8 cellular contexts compared by ENCODE assay signal in the genomic region with DNA sequence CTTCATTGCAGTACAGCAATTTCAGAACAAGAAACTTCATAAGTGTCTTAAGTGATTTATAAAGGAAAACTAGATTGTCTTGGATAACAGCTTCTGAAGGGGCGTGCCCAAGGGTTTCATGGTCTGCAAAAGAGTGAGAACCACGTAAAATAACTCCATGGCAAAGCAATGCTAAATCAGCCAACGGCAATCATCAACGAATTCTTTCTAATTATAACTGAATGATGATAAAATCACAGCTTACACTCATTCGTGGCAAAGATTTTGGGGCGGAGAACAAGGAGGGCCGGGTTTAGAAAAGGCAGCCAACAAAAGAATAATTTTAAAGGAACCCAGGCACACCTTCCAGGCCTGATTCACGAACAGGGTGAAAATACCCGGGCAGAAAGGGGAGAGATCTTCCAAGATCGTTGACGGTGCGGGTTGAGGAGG. TPM values are rescaled to one million over a fixed set of nuclear protein-coding genes. Genes with fewer than 3 reads are reported as not detected.
A peak's percentile ranks its signal among the peaks of the same experiment; 100 is the strongest.
DNase-seq lines count a peak whose midpoint lies in the region; ATAC-seq and TF ChIP-seq lines count a peak whose summit lies in the region.

No MANE protein-coding gene starts in this region.

- BruUV-seq in PC-9 (replicated peaks; lab: Mats Ljungman, UMichigan): no TSS peak

- POLR2A ChIA-PET in AG04449 (lab: Yijun Ruan, JAX): no interaction called here
- POLR2A ChIA-PET in PC-9 (lab: Charles Lee; ENCODE audit: unreplicated experiment): no interaction called here

- peak; percentile 0 for ATAC-seq in GM18867 (IDR thresholded peaks at IDR 0.05; ENCODE audit: unreplicated experiment)
- ATAC-seq in lung (ENCODE audit: insufficient read depth, low FRiP score): no peak

- no peaks in the 10 kb centered on the region for H4K20me1 ChIP-seq in PC-9 (ENCODE audit: insufficient read depth)

- H3K27me3 ChIP-seq in PC-9 (ENCODE audit: insufficient read depth, low read depth) (no peaks in the 10 kb centered on the region), lung (ENCODE audit: control insufficient read depth, insufficient read depth) (no peaks in the 10 kb centered on the region), tibial nerve (no peaks in the 10 kb centered on the region)

- H3K4me2 ChIP-seq in PC-9: peak overlapping the region; percentile 97

- peak overlapping the region; percentile 97 for H2AFZ ChIP-seq in PC-9

- 0 to 1% methylated on average over 12 of the region's 12 CpGs for WGBS in lung, 2 donors
- 1 to 2% methylated on average over 12 of the region's 12 CpGs for WGBS in tibial nerve, 2 donors

- H3K4me3 ChIP-seq in AG04449 (ENCODE audit: low read depth, low read length): peak overlapping the region; percentile 82
- H3K4me3 ChIP-seq in PC-9: peak overlapping the region; percentile 91
- H3K4me3 ChIP-seq in lung: peak overlapping the region; percentile 67
- peak overlapping the region; percentile 80 to 91 (median 84) for H3K4me3 ChIP-seq in tibial nerve

- H3K4me1 ChIP-seq in PC-9 (replicated peaks; ENCODE audit: insufficient read depth): peaks cover 46% of the 10 kb centered on the region
- peaks cover 0 to 18% of the 10 kb centered on the region in 2 donors for H3K4me1 ChIP-seq in lung (ENCODE audit: control insufficient read depth in 2 of 2, insufficient read depth in 2 of 2, low read length in 2 of 2)
- peaks cover 0 to 57% (median 19%) of the 10 kb centered on the region in 4 donors for H3K4me1 ChIP-seq in tibial nerve

- H3K27ac ChIP-seq in PC-9: peak overlapping the region; percentile 83
- H3K27ac ChIP-seq in cingulate gyrus (ENCODE audit: low read depth, low read length): peak overlapping the region; percentile 94
- H3K27ac ChIP-seq in lung (ENCODE audit: low read depth in 1 of 2, low read length in 1 of 2): peak overlapping the region; percentile 91 to 93
- peak overlapping the region; percentile 83 to 98 (median 94) for H3K27ac ChIP-seq in tibial nerve

- no peak for TF ChIP-seq POLR2A in tibial nerve (IDR thresholded peaks at IDR 0.05)

- H3K9me3 ChIP-seq in PC-9 (ENCODE audit: insufficient read depth, low read depth) (no peaks in the 10 kb centered on the region), lung (ENCODE audit: control insufficient read depth in 2 of 2, insufficient read depth in 1 of 2, low read length in 1 of 2) (no peaks in the 10 kb centered on the region), tibial nerve (no peaks in the 10 kb centered on the region)

- CTCF ChIA-PET in AG04449 (lab: Yijun Ruan, JAX) (no interaction called here), PC-9 (lab: Charles Lee) (no interaction called here)

- TF ChIP-seq CTCF in AG04449 (IDR thresholded peaks at IDR 0.05; ENCODE audit: insufficient read depth, low read length, missing control alignments) (no peak), PC-9 (conservative IDR thresholded peaks at IDR 0.05) (no peak), lung (IDR thresholded peaks at IDR 0.05; ENCODE audit: control extremely low read depth, extremely low read depth) (no peak), tibial nerve (IDR thresholded peaks at IDR 0.05) (no peak)

- intact Hi-C loops in PC-9 (cut with micrococcal nuclease; ENCODE audit: unreplicated experiment): no loop called here

- TF ChIP-seq EP300 in tibial nerve (IDR thresholded peaks at IDR 0.05): no peak

- H3K9me2 ChIP-seq in PC-9 (ENCODE audit: insufficient read depth): no peaks in the 10 kb centered on the region

- H3K36me3 ChIP-seq in PC-9 (ENCODE audit: low read depth): peaks cover 16% of the 10 kb centered on the region; the same call in 1 of the 2 replicates
- H3K36me3 ChIP-seq in lung (ENCODE audit: control insufficient read depth in 2 of 2, insufficient read depth in 2 of 2, low read length in 2 of 2): no peaks in the 10 kb centered on the region
- no peaks in the 10 kb centered on the region for H3K36me3 ChIP-seq in tibial nerve

- peaks cover 6% of the 10 kb centered on the region; the same call in 1 of the 2 replicates for H3F3A ChIP-seq in PC-9 (ENCODE audit: insufficient read depth, low read depth)

- H3K79me2 ChIP-seq in PC-9 (ENCODE audit: low read depth): peaks cover 45% of the 10 kb centered on the region

- no peak for DNase-seq in AG04449 (ENCODE audit: low read depth, low spot score)
- no peak for DNase-seq in PC-9
- DNase-seq in lung (ENCODE audit: low spot score): no peak
- DNase-seq in tibial nerve (ENCODE audit: low spot score in 2 of 2): peak in 1 of 2 donors; percentile 23
- no peak for DNase-seq in medulla oblongata (ENCODE audit: extremely low spot score)
- DNase-seq in islet precursor cell: no peak

RNA-seq across cellular contexts. Expression of gene ZBTB41, which starts 0.6 kb away (rescaled TPM):
- total RNA-seq in PC-9 (2021) (16.3 and 19.0 TPM in 2 replicates), lung (10 to 100 TPM in 1 of 2 donors, 1 to 10 TPM in 1; 9.4 to 26.6 TPM), tibial nerve (10 to 100 TPM in 3 of 4 donors, 1 to 10 TPM in 1; 9.3 to 18.1 (median 13.3) TPM)
- polyA plus RNA-seq in lung: 1 to 10 TPM; 2.1 to 2.5 TPM

RNA-seq across cellular contexts. Expression of gene ASPM, which starts 54.0 kb away (rescaled TPM):
- total RNA-seq in PC-9 (2021): 38.6 and 57.6 TPM in 2 replicates
- total RNA-seq in lung: 1 to 10 TPM in 1 of 2 donors, under 1 TPM in 1; 0.55 to 7.3 TPM
- polyA plus RNA-seq in lung: under 1 TPM; 0.47 to 0.55 TPM
- total RNA-seq in tibial nerve: under 1 TPM in 3 of 4 donors, not detected in 1; 0.22 to 0.60 (median 0.59) TPM
